1 cellular context compared by ENCODE assay signal in the genomic region with DNA sequence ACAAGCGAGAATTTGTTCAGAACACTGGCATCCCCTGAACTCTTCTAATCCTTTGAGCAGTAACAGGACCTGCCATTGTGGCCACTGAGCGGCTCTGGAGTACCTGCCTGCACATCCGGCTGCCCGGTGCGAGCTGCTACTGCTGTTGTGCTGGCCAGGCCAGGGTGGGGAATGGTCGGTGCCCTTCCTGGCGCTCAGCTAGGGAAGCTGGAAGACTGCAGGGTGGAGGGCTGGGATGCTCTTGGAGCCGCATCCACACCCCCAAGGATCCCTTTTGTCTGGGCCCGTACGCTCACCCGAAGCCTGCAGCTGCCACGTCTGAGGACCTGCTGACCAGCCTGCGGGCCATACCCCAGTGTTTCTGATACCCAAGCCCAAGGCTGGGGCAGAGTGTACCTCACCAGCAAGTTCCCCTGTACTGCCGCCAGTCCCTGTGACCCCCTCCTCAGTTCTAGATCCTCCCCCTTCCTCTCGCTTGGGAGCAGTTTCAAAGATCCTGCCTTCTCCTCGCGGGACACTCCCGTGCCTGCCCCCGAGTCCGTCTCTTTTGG.
TF ChIP-seq lines count a peak whose summit lies in the region.

No MANE protein-coding gene starts in this region.

TF ChIP-seq in IMR-90, 13 proteins besides CTCF, POLR2A, EP300 and RAD21:
- no peak for TF ChIP-seq RCOR1 (IDR thresholded peaks at IDR 0.05; ENCODE audit: insufficient replicate concordance, low read length)
- TF ChIP-seq CHD1 (IDR thresholded peaks at IDR 0.05; ENCODE audit: low read depth, low read length): no peak
- TF ChIP-seq MAZ (IDR thresholded peaks at IDR 0.05; ENCODE audit: borderline replicate concordance, low read depth, low read length): no peak
